Comparison of ENCODE assay signal across 8 cellular contexts in genomic region chr3:148379763-148380162, GRCh38.
A peak's percentile ranks its signal among the peaks of the same experiment; 100 is the strongest.
DNase-seq lines count a peak whose midpoint lies in the region; ATAC-seq and TF ChIP-seq lines count a peak whose summit lies in the region.

No MANE protein-coding gene starts in this region.

- no peaks in the 10 kb centered on the region for H3K36me3 Mint-ChIP-seq in T-helper 17 cell (ENCODE audit: low read depth)
- no peaks in the 10 kb centered on the region for H3K36me3 Mint-ChIP-seq in naive thymus-derived CD4-positive, alpha-beta T cell

- no peaks in the 10 kb centered on the region for H3K27me3 ChIP-seq in naive thymus-derived CD4-positive, alpha-beta T cell (ENCODE audit: control insufficient read depth in 2 of 2, insufficient read depth in 2 of 2, low read length in 2 of 2)

- CTCF ChIA-PET in naive thymus-derived CD4-positive, alpha-beta T cell (lab: Charles Lee): no interaction called here

- no peak overlapping the region for H3K27ac ChIP-seq in naive thymus-derived CD4-positive, alpha-beta T cell (ENCODE audit: low read depth, low read length)

- DNase-seq in EH (ENCODE audit: low read depth): peak; percentile 65
- DNase-seq in RPMI7951 (ENCODE audit: low read depth): peak; percentile 36
- DNase-seq in fibroblast of villous mesenchyme (ENCODE audit: low read depth): peak; percentile 59
- peak; percentile 38 for DNase-seq in retina
- no peak for DNase-seq in T-helper 17 cell
- no peak for DNase-seq in naive thymus-derived CD4-positive, alpha-beta T cell

- H3K4me1 ChIP-seq in naive thymus-derived CD4-positive, alpha-beta T cell (ENCODE audit: control insufficient read depth in 2 of 2, insufficient read depth in 2 of 2, low read length in 2 of 2): no peaks in the 10 kb centered on the region

- no peaks in the 10 kb centered on the region for H3K27me3 Mint-ChIP-seq in T-helper 17 cell
- no peaks in the 10 kb centered on the region for H3K27me3 Mint-ChIP-seq in naive thymus-derived CD4-positive, alpha-beta T cell

- H3K9me3 Mint-ChIP-seq in naive thymus-derived CD4-positive, alpha-beta T cell: peaks cover 0 to 7% (median 2%) of the 10 kb centered on the region in 11 donors

- peak; percentile 53 for TF ChIP-seq CTCF in fibroblast of villous mesenchyme (IDR thresholded peaks at IDR 0.05; ENCODE audit: insufficient read depth, low read depth, low read length)

- no peak overlapping the region for H3K27ac Mint-ChIP-seq in T-helper 17 cell
- H3K27ac Mint-ChIP-seq in naive thymus-derived CD4-positive, alpha-beta T cell: no peak overlapping the region

- no peaks in the 10 kb centered on the region for H3K36me3 ChIP-seq in naive thymus-derived CD4-positive, alpha-beta T cell (ENCODE audit: control insufficient read depth in 2 of 3, insufficient read depth in 3 of 3, low read length in 3 of 3)

- ATAC-seq in GM21381 (IDR thresholded peaks at IDR 0.05; ENCODE audit: unreplicated experiment) (peak; percentile 95), HG03520 (IDR thresholded peaks at IDR 0.05; ENCODE audit: unreplicated experiment) (peak; percentile 86), T-helper 17 cell (no peak)
- ATAC-seq in naive thymus-derived CD4-positive, alpha-beta T cell: no peak

- no peak overlapping the region for H3K4me3 Mint-ChIP-seq in T-helper 17 cell
- H3K4me3 Mint-ChIP-seq in naive thymus-derived CD4-positive, alpha-beta T cell: no peak overlapping the region

- H3K4me1 Mint-ChIP-seq in T-helper 17 cell: no peaks in the 10 kb centered on the region
- H3K4me1 Mint-ChIP-seq in naive thymus-derived CD4-positive, alpha-beta T cell: no peaks in the 10 kb centered on the region

- POLR2A ChIA-PET in naive thymus-derived CD4-positive, alpha-beta T cell (lab: Charles Lee): no interaction called here

- no peaks in the 10 kb centered on the region for H3K9me3 ChIP-seq in T-helper 17 cell (ENCODE audit: control insufficient read depth, low read length, poor library complexity, severe bottlenecking)
- no peaks in the 10 kb centered on the region for H3K9me3 ChIP-seq in naive thymus-derived CD4-positive, alpha-beta T cell (ENCODE audit: control insufficient read depth in 2 of 3, low read length in 3 of 3)

- intact Hi-C loops in naive thymus-derived CD4-positive, alpha-beta T cell (cut with micrococcal nuclease): no loop called here

- no peak overlapping the region for H3K4me3 ChIP-seq in fibroblast of villous mesenchyme (ENCODE audit: low read depth, low read length)
- H3K4me3 ChIP-seq in naive thymus-derived CD4-positive, alpha-beta T cell (ENCODE audit: low read length): no peak overlapping the region

Comparison
In these comparisons a context has a peak if more than half of its experiments do, and no peak if none do; other contexts are left out.
1. DNase-seq: peak in EH (single experiment), RPMI7951 (single experiment), fibroblast of villous mesenchyme (single experiment) and retina (single experiment); none in T-helper 17 cell (0 of 3) and naive thymus-derived CD4-positive, alpha-beta T cell (0 of 9).
2. ATAC-seq: peak in GM21381 (single experiment) and HG03520 (single experiment); none in T-helper 17 cell (single experiment) and naive thymus-derived CD4-positive, alpha-beta T cell (single experiment).